In genomic region chr10:74075906-74076305, GRCh38 we compare ENCODE assay signal across 25 cellular contexts.
DNase-seq lines count a peak whose midpoint lies in the region; ATAC-seq, FAIRE-seq and TF ChIP-seq lines count a peak whose summit lies in the region.
"Had no signal": no experiment of that assay in that cellular context is flagged by ENCODE, and none has a peak within 500 bp of the region (broad histone marks: within the 10 kb centered on the region; RNA-seq: fewer than 3 reads in every experiment).

No MANE protein-coding gene starts in this region.

- in situ Hi-C loops in GM12878 (cut with MboI), result loop anchor here (25.0 kb wide), 1 partner anchor 189 kb away; no protein-coding TSS in a partner anchor
- in situ Hi-C loops in HAP-1 (cut with MboI; ENCODE audit: low sequenced_read_pairs), result no loop called here

- RAD21 ChIA-PET in GM12878 (lab: Charles Lee; ENCODE audit: unreplicated experiment), result interaction anchor here (0.9 to 3.0 kb wide), 10 partner anchors 18 to 197 kb away, joined by 3 to 29 read pairs (median 5); no protein-coding TSS in a partner anchor

- SMC1A ChIA-PET in GM12878 (lab: Charles Lee; ENCODE audit: uncharacterized antibody, unreplicated experiment), result interaction anchor here (0.8 to 9.2 kb wide), 22 partner anchors 9 to 226 kb away, joined by 3 to 160 read pairs (median 4); no protein-coding TSS in a partner anchor

- no peak for DNase-seq in CD14-positive monocyte (ENCODE audit: low spot score)
- no peak for DNase-seq in GM12878 (ENCODE audit: low read depth, low spot score)
- no peak for DNase-seq in psoas muscle
- DNase-seq in HAP-1 (ENCODE audit: low spot score in 2 of 2), result no peak
- DNase-seq in NCI-H2029 (lab: John Stamatoyannopoulos, UW), result no peak
- DNase-seq in SIG-M5 treated with dmso at 0.1 percent for 504 hours (lab: John Stamatoyannopoulos, UW; ENCODE audit: unreplicated experiment), result no peak
- DNase-seq: activated CD4-positive, CD25-positive, alpha-beta regulatory T cell treated with anti-CD3 and anti-CD28 coated beads, Interleukin-2, amount 50 U/mL, for 72 hours; activated CD8-positive, alpha-beta T cell treated with anti-CD3 and anti-CD28 coated beads, Interleukin-2, amount 10 ng/mL, durations not matched to agents 7 days and 5 days; activated T-cell treated with anti-CD3 and anti-CD28 coated beads, Interleukin-2, amount 50 U/mL, for 1 hour; CD4-positive, alpha-beta memory T cell; esophagus squamous epithelium; hypothalamus; left lung; NCI-H1092 treated with DMSO at 0.1 percent for 48 hours; NCI-H1930; NCI-H2227 treated with DMSO at 0.1 percent for 48 hours; stimulated activated CD4-positive, alpha-beta T cell treated with anti-CD3 and anti-CD28 coated beads, Interleukin-15, amount 100 ng/mL, for 24 hours had no signal

- H3K27me3 ChIP-seq in GM12878 (replicated peaks in 1 of 2; ENCODE audit: control insufficient read depth in 2 of 2, insufficient read depth in 2 of 2, low read length in 1 of 2) (no peaks in the 10 kb centered on the region), psoas muscle (ENCODE audit: insufficient read depth in 3 of 3, low read length in 2 of 3) (no peaks in the 10 kb centered on the region), HAP-1 (ENCODE audit: low read depth) (no peaks in the 10 kb centered on the region)
- H3K27me3 ChIP-seq: esophagus squamous epithelium, left lung had no signal

- no peak for TF ChIP-seq EP300 in GM12878 (IDR thresholded peaks at IDR 0.05; ENCODE audit: borderline replicate concordance in 1 of 2, control insufficient read depth in 1 of 2, low read depth in 2 of 2, low read length in 2 of 2)

- no TSS peak for BruUV-seq in GM12878 (replicated peaks; lab: Mats Ljungman, UMichigan)

- intact Hi-C loops in CD14-positive monocyte (cut with micrococcal nuclease) (loop anchor here in 1 of 2 donors (10.0 kb wide), 1 partner anchor 111 kb away; no protein-coding TSS in a partner anchor), GM12878 (cut with micrococcal nuclease; ENCODE audit: unreplicated experiment) (no loop called here), psoas muscle (cut with DNase I) (loop anchor here in 1 of 2 donors (5.0 kb wide), 1 partner anchor 114 kb away; no protein-coding TSS in a partner anchor)

- H3K9me3 ChIP-seq in HEK293 (ENCODE audit: control insufficient read depth, insufficient read depth, low read depth, low read length) (no peaks in the 10 kb centered on the region), GM12878 (replicated peaks; ENCODE audit: control insufficient read depth, insufficient read depth, low read length) (no peaks in the 10 kb centered on the region), psoas muscle (no peaks in the 10 kb centered on the region), HAP-1 (no peaks in the 10 kb centered on the region)
- H3K9me3 ChIP-seq: esophagus squamous epithelium, left lung had no signal

- FAIRE-seq in GM12878 (lab: Jason Lieb, UNC), result no peak
- FAIRE-seq: bronchial epithelial cell, frontal cortex, H1 had no signal

- H3K9ac ChIP-seq in GM12878 (ENCODE audit: control insufficient read depth, insufficient read depth, low read length), result no peak overlapping the region

- peak overlapping the region in 4 of 7 donors; percentile 9 to 69 (median 50) for H3K27ac Mint-ChIP-seq in CD14-positive monocyte
- H3K27ac Mint-ChIP-seq: activated CD8-positive, alpha-beta T cell treated with anti-CD3 and anti-CD28 coated beads, Interleukin-2, amount 10 ng/mL, durations not matched to agents 7 days and 5 days; type B pancreatic cell had no signal

- H3K79me2 ChIP-seq in GM12878 (ENCODE audit: control insufficient read depth, insufficient read depth, low read length), result no peaks in the 10 kb centered on the region

- TF ChIP-seq CTCF in CD14-positive monocyte (IDR thresholded peaks at IDR 0.05), result no peak
- no peak for TF ChIP-seq CTCF in HEK293 (tag by site-specific recombination; IDR thresholded peaks at IDR 0.05)
- no peak for TF ChIP-seq CTCF in GM12878 (IDR thresholded peaks at IDR 0.05 in 2 of 3, conservative IDR thresholded peaks at IDR 0.05 in 1 of 3; ENCODE audit: control insufficient read depth in 2 of 3, extremely low read depth in 1 of 3, insufficient read depth in 1 of 3, low read depth in 3 of 3, low read length in 3 of 3)
- no peak for TF ChIP-seq CTCF in psoas muscle (IDR thresholded peaks at IDR 0.05)

- peaks cover 8 to 50% of the 10 kb centered on the region in 2 experiments for H3K36me3 ChIP-seq in HEK293 (ENCODE audit: control insufficient read depth in 2 of 2, insufficient read depth in 1 of 2, low read length in 2 of 2)
- no peaks in the 10 kb centered on the region for H3K36me3 ChIP-seq in GM12878 (ENCODE audit: control insufficient read depth in 2 of 2, insufficient read depth in 2 of 2, low read length in 1 of 2)
- H3K36me3 ChIP-seq in psoas muscle (ENCODE audit: insufficient read depth in 1 of 2, low read depth in 1 of 2), result peaks cover 7 to 59% of the 10 kb centered on the region in 2 donors
- peaks cover 47% of the 10 kb centered on the region for H3K36me3 ChIP-seq in HAP-1 (replicated peaks)

- H3K27ac ChIP-seq in HEK293 (ENCODE audit: extremely low read depth, low read depth, low read length) (no peak overlapping the region), GM12878 (ENCODE audit: control insufficient read depth, insufficient read depth) (no peak overlapping the region), psoas muscle (peak overlapping the region; percentile 33)
- H3K27ac ChIP-seq: esophagus squamous epithelium, left lung, RWPE1 had no signal

- TF ChIP-seq POLR2A in GM12878 (IDR thresholded peaks at IDR 0.05; ENCODE audit: low read depth, low read length), result no peak

- 75% methylated on average over 5 of the region's 5 CpGs for WGBS in GM12878 (ENCODE audit: insufficient coverage, insufficient replicate concordance, low lambda C conversion rate, missing lambda C conversion rate)
- 91 to 92% (median 92%) methylated on average over 5 of the region's 5 CpGs for WGBS in psoas muscle, 3 donors

- H3K9me3 Mint-ChIP-seq in CD14-positive monocyte, result no peaks in the 10 kb centered on the region
- H3K9me3 Mint-ChIP-seq: CD4-positive, alpha-beta memory T cell; type B pancreatic cell had no signal

- H4K20me1 ChIP-seq in GM12878 (ENCODE audit: control insufficient read depth, insufficient read depth), result no peaks in the 10 kb centered on the region

- POLR2A ChIA-PET in HEK293 (lab: Yijun Ruan, JAX) (no interaction called here), GM12878 (lab: Charles Lee) (interaction anchor here (0.6 to 1.7 kb wide), 4 partner anchors 17 to 102 kb away, joined by 3 to 5 read pairs (median 4); no protein-coding TSS in a partner anchor)

- ATAC-seq in GM12878 (no peak), psoas muscle (no peak), GM18909 (IDR thresholded peaks at IDR 0.05; ENCODE audit: poor library complexity, unreplicated experiment) (no peak)
- ATAC-seq: activated CD8-positive, alpha-beta T cell treated with anti-CD3 and anti-CD28 coated beads, Interleukin-2, amount 10 ng/mL, durations not matched to agents 7 days and 5 days; left lung had no signal

- H3K4me1 Mint-ChIP-seq in CD14-positive monocyte, result peaks cover 17% of the 10 kb centered on the region

- no peak overlapping the region for H3K4me3 Mint-ChIP-seq in CD14-positive monocyte
- H3K4me3 Mint-ChIP-seq: activated CD8-positive, alpha-beta T cell treated with anti-CD3 and anti-CD28 coated beads, Interleukin-2, amount 10 ng/mL, durations not matched to agents 7 days and 5 days; CD4-positive, alpha-beta memory T cell; type B pancreatic cell had no signal

- no peak for TF ChIP-seq RAD21 in GM12878 (IDR thresholded peaks at IDR 0.05; ENCODE audit: insufficient read depth, low read depth, low read length)

- no peak overlapping the region for H3K4me2 ChIP-seq in GM12878 (ENCODE audit: control insufficient read depth, insufficient read depth)

- H3K4me1 ChIP-seq in HEK293 (ENCODE audit: control insufficient read depth, insufficient read depth, low read length) (peaks cover 10% of the 10 kb centered on the region), GM12878 (ENCODE audit: control insufficient read depth, insufficient read depth, low read length) (peaks cover 29% of the 10 kb centered on the region), psoas muscle (peaks cover 63% of the 10 kb centered on the region), HAP-1 (peaks cover 8% of the 10 kb centered on the region; the same call in 1 of the 2 replicates)

- peaks cover 60 to 68% of the 10 kb centered on the region in 2 donors for H3K36me3 Mint-ChIP-seq in CD14-positive monocyte

- CTCF ChIA-PET in HEK293 (lab: Yijun Ruan, JAX) (interaction anchor here (1.0 to 1.1 kb wide), 2 partner anchors 74 to 190 kb away, joined by 3 to 4 read pairs; no protein-coding TSS in a partner anchor), GM12878 (lab: Yijun Ruan, JAX) (interaction anchor here (0.6 to 8.1 kb wide), 16 partner anchors 10 to 222 kb away, joined by 3 to 92 read pairs (median 4); no protein-coding TSS in a partner anchor)

- no peak overlapping the region for H2AFZ ChIP-seq in GM12878 (ENCODE audit: control insufficient read depth, low read depth, low read length)

- H3K4me3 ChIP-seq in HEK293 (ENCODE audit: low read depth, low read length), result no peak overlapping the region
- 0 out of 2 replicates have a peak overlapping the region, but pooled peaks have one; percentile 6 for H3K4me3 ChIP-seq in GM12878
- no peak overlapping the region for H3K4me3 ChIP-seq in psoas muscle
- H3K4me3 ChIP-seq in HAP-1, result no peak overlapping the region
- H3K4me3 ChIP-seq: coronary artery, esophagus squamous epithelium, left lung had no signal

- H3K27me3 Mint-ChIP-seq in CD14-positive monocyte (ENCODE audit: low read depth in 3 of 3), result no peaks in the 10 kb centered on the region
- H3K27me3 Mint-ChIP-seq: CD4-positive, alpha-beta memory T cell; type B pancreatic cell had no signal

TF ChIP-seq in HEK293, 187 proteins besides CTCF, POLR2A, EP300 and RAD21:
- TF ChIP-seq PRDM1 (tag by site-specific recombination; IDR thresholded peaks at IDR 0.05) (peak; percentile 58; the same call in 1 of the 2 replicates), GFI1B (tag by site-specific recombination; IDR thresholded peaks at IDR 0.05) (no peak), BCL11B (tag by site-specific recombination; IDR thresholded peaks at IDR 0.05; ENCODE audit: low read depth) (no peak)

TF ChIP-seq in GM12878, 131 proteins besides CTCF, POLR2A, EP300 and RAD21:
- no peak for TF ChIP-seq SREBF2 (IDR thresholded peaks at IDR 0.05; ENCODE audit: low read length)
